In the genomic region with DNA sequence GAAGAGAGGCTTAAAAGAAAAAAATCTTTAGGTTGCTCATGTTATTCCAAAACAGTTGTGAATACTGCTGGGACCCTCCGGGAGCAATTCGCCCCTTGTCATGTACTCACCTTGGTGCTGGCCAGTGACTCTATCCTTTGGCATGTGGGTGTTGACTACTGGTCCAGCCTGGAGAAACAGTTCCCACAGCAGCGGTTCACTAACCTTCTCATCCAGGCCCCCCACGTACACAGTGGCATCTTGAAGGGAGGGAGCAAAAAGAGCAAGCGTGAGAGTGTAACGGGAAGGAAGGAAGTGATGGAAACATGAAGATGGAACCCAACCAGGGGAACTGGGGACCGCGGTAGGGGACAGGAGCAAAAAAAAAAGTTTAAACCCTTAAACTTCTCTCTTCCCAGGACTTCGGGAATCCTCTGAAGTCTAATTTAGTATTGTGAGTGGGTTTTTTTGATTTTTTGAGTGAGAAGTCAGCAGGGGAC, we compare ENCODE assay signal across 8 cellular contexts. TPM values are rescaled to one million over a fixed set of nuclear protein-coding genes. Genes with fewer than 3 reads are reported as not detected.
DNase-seq lines count a peak whose midpoint lies in the region; ATAC-seq and TF ChIP-seq lines count a peak whose summit lies in the region.

No MANE protein-coding gene starts in this region.

- intact Hi-C loops in Right ventricle myocardium superior (cut with DNase I) (no loop called here), ascending aorta (cut with DNase I) (loop anchor here (1.0 kb wide), 3 partner anchors 9 to 28 kb away; partner anchors contain the start of gene BOLA1), lower leg skin (cut with DNase I; ENCODE audit: low total_unique reads) (no loop called here), upper lobe of right lung (cut with DNase I) (no loop called here)

- H3K36me3 ChIP-seq in cardiac muscle cell (peaks cover 33% of the 10 kb centered on the region), ascending aorta (peaks cover 71% of the 10 kb centered on the region in 2 donors), upper lobe of right lung (peaks cover 43% of the 10 kb centered on the region)

- H3K4me3 ChIP-seq in cardiac muscle cell, result peak overlapping the region; percentile 84
- H3K4me3 ChIP-seq in ascending aorta, result peak overlapping the region; percentile 72 to 85
- H3K4me3 ChIP-seq in lower leg skin (ENCODE audit: low read depth, poor library complexity, severe bottlenecking), result peak overlapping the region; percentile 69
- peak overlapping the region; percentile 69 for H3K4me3 ChIP-seq in upper lobe of right lung

- WGBS in lower leg skin, 2 donors, result 2 to 6% methylated on average over 9 of the region's 9 CpGs

- H3K9me3 ChIP-seq in cardiac muscle cell (ENCODE audit: low read depth) (no peaks in the 10 kb centered on the region), ascending aorta (no peaks in the 10 kb centered on the region), upper lobe of right lung (no peaks in the 10 kb centered on the region)

- DNase-seq in cardiac muscle cell (ENCODE audit: low read depth in 1 of 2, low spot score in 1 of 2) (no peak), Right ventricle myocardium superior (no peak), ascending aorta (ENCODE audit: low spot score in 2 of 2) (no peak), lower leg skin (ENCODE audit: low spot score in 2 of 2) (no peak), upper lobe of right lung (no peak), cortex of kidney (lab: John Stamatoyannopoulos, UW) (no peak), NCI-H524 treated with DMSO at 0.1 percent for 48 hours (lab: John Stamatoyannopoulos, UW) (no peak)

- no peak for TF ChIP-seq POLR2A in lower leg skin (IDR thresholded peaks at IDR 0.05)

- no peak for TF ChIP-seq CTCF in cardiac muscle cell (IDR thresholded peaks at IDR 0.05; ENCODE audit: low read depth, low read length)
- TF ChIP-seq CTCF in ascending aorta (IDR thresholded peaks at IDR 0.05), result no peak
- TF ChIP-seq CTCF in lower leg skin (IDR thresholded peaks at IDR 0.05), result no peak
- no peak for TF ChIP-seq CTCF in upper lobe of right lung (IDR thresholded peaks at IDR 0.05)

- H3K27me3 ChIP-seq in cardiac muscle cell (no peaks in the 10 kb centered on the region), ascending aorta (no peaks in the 10 kb centered on the region), upper lobe of right lung (no peaks in the 10 kb centered on the region)

- H3K27ac ChIP-seq in cardiac muscle cell (peak overlapping the region; percentile 93), ascending aorta (peak overlapping the region; percentile 83 to 89), upper lobe of right lung (peak overlapping the region; percentile 92)

- ATAC-seq in Right ventricle myocardium superior (ENCODE audit: poor library complexity) (no peak), upper lobe of right lung (no peak), GM21367 (IDR thresholded peaks at IDR 0.05; ENCODE audit: unreplicated experiment) (no peak)

- H3K4me1 ChIP-seq in cardiac muscle cell (ENCODE audit: low read depth) (peaks cover 13% of the 10 kb centered on the region), ascending aorta (peaks cover 8 to 24% of the 10 kb centered on the region in 2 donors), upper lobe of right lung (peaks cover 22% of the 10 kb centered on the region)

RNA-seq across cellular contexts. Expression of gene SF3B4, which starts 0.5 kb away (rescaled TPM):
- 18.1 and 19.1 TPM in 2 replicates for total RNA-seq in cardiac muscle cell
- polyA plus RNA-seq in cardiac muscle cell, result 74.9 and 75.8 TPM in 2 replicates
- total RNA-seq in Right ventricle myocardium superior, result 22.8 TPM
- total RNA-seq in ascending aorta, result 87.3 TPM
- 10 to 100 TPM; 14.9 to 21.6 (median 18.3) TPM for total RNA-seq in lower leg skin
- total RNA-seq in upper lobe of right lung, result 44.5 TPM

RNA-seq across cellular contexts. Expression of gene SV2A, which starts 9.5 kb away (rescaled TPM):
- 19.2 and 21.9 TPM in 2 replicates for total RNA-seq in cardiac muscle cell
- 20.0 and 23.3 TPM in 2 replicates for polyA plus RNA-seq in cardiac muscle cell
- 0.32 TPM for total RNA-seq in Right ventricle myocardium superior
- total RNA-seq in ascending aorta, result 5.9 TPM
- total RNA-seq in lower leg skin, result 1 to 10 TPM in 1 of 4 donors, under 1 TPM in 3; 0.27 to 1.1 (median 0.55) TPM
- 1.7 TPM for total RNA-seq in upper lobe of right lung

RNA-seq across cellular contexts. Expression of gene MTMR11, which starts 9.6 kb away (rescaled TPM):
- 1.0 and 1.3 TPM in 2 replicates for total RNA-seq in cardiac muscle cell
- polyA plus RNA-seq in cardiac muscle cell, result 0.56 and 2.3 TPM in 2 replicates
- 2.0 TPM for total RNA-seq in Right ventricle myocardium superior
- 39.8 TPM for total RNA-seq in ascending aorta
- total RNA-seq in lower leg skin, result 10 to 100 TPM; 15.6 to 21.4 (median 19.0) TPM
- total RNA-seq in upper lobe of right lung, result 17.1 TPM

RNA-seq across cellular contexts. Expression of gene BOLA1, which starts 27.7 kb away (rescaled TPM):
- total RNA-seq in cardiac muscle cell (26.2 and 46.0 TPM in 2 replicates), Right ventricle myocardium superior (16.9 TPM), ascending aorta (36.7 TPM), lower leg skin (10 to 100 TPM; 30.6 to 63.0 (median 46.0) TPM), upper lobe of right lung (16.5 TPM)
- 32.5 and 34.0 TPM in 2 replicates for polyA plus RNA-seq in cardiac muscle cell
